8 cellular contexts compared by ENCODE assay signal in genomic region chr6:119349341-119350201, GRCh38. TPM values are rescaled to one million over a fixed set of nuclear protein-coding genes. Genes with fewer than 3 reads are reported as not detected.
DNase-seq lines count a peak whose midpoint lies in the region; ATAC-seq and TF ChIP-seq lines count a peak whose summit lies in the region.

Gene MAN1A1, minus strand, starts transcription at chr6:119349761. Its CDS starts 696 bp downstream, at chr6:119349065.

- peak within 1 kb of the TSS; percentile 92 to 98 (median 95) for H3K27ac ChIP-seq in right lobe of liver

- H3K27me3 Mint-ChIP-seq in dendritic cell treated with granulocyte-macrophage colony-stimulating factor and Interleukin-4, amounts not matched to agents 40 ng/mL and 50 ng/mL, for 4 days: peaks cover 5% of the 10 kb centered on the region

- no peaks in the 10 kb centered on the region for H3K9me3 ChIP-seq in right lobe of liver

- peak; percentile 99 for TF ChIP-seq POLR2A in right lobe of liver (IDR thresholded peaks at IDR 0.05)

- intact Hi-C loops in dendritic cell treated with granulocyte-macrophage colony-stimulating factor and Interleukin-4, amounts not matched to agents 40 ng/mL and 50 ng/mL, for 4 days (cut with micrococcal nuclease): loop anchor here (5.0 to 10.0 kb wide), 7 partner anchors 37 to 457 kb away; partner anchors contain the start of gene ASF1A
- intact Hi-C loops in right lobe of liver (cut with DNase I): no loop called here

- H3K36me3 ChIP-seq in right lobe of liver: no peaks in the 10 kb centered on the region

- peak within 1 kb of the TSS; percentile 90 for H3K27ac Mint-ChIP-seq in dendritic cell treated with granulocyte-macrophage colony-stimulating factor and Interleukin-4, amounts not matched to agents 40 ng/mL and 50 ng/mL, for 4 days

- H3K4me3 ChIP-seq in AG10803 (ENCODE audit: low read length) (peak within 1 kb of the TSS; percentile 86), right lobe of liver (peak within 1 kb of the TSS; percentile 76 to 93 (median 88))

- TF ChIP-seq CTCF in AG10803 (conservative IDR thresholded peaks at IDR 0.05; ENCODE audit: low read length): no peak
- TF ChIP-seq CTCF in right lobe of liver (IDR thresholded peaks at IDR 0.05): peak in 1 of 4 donors; percentile 17

- peaks cover 45% of the 10 kb centered on the region for H3K4me1 Mint-ChIP-seq in dendritic cell treated with granulocyte-macrophage colony-stimulating factor and Interleukin-4, amounts not matched to agents 40 ng/mL and 50 ng/mL, for 4 days (ENCODE audit: low read depth)

- ATAC-seq in GM18907 (IDR thresholded peaks at IDR 0.05; ENCODE audit: unreplicated experiment) (peak; percentile 80), HG03139 (IDR thresholded peaks at IDR 0.05; ENCODE audit: unreplicated experiment) (peak; percentile 71), right lobe of liver (peak; percentile 77 to 92 (median 80))

- peaks cover 14% of the 10 kb centered on the region for H3K36me3 Mint-ChIP-seq in dendritic cell treated with granulocyte-macrophage colony-stimulating factor and Interleukin-4, amounts not matched to agents 40 ng/mL and 50 ng/mL, for 4 days (ENCODE audit: low read depth)

- H3K4me1 ChIP-seq in right lobe of liver: peaks cover 0 to 21% (median 6%) of the 10 kb centered on the region in 4 donors

- no peaks in the 10 kb centered on the region for H3K27me3 ChIP-seq in right lobe of liver

- DNase-seq in AG10803 (ENCODE audit: low read depth): peak; percentile 72
- DNase-seq in NCI-H526 (lab: John Stamatoyannopoulos, UW): peak; percentile 72 to 95
- peak; percentile 76 to 80 for DNase-seq in activated CD4-positive, alpha-beta T cell treated with anti-CD3 and anti-CD28 coated beads, Interleukin-2, amount 50 U/mL, for 24 hours (ENCODE audit: low read depth in 1 of 2, low spot score in 1 of 2)
- peak; percentile 94 to 95 (median 94) for DNase-seq in right lobe of liver
- peak; percentile 87 to 89 for DNase-seq in stimulated activated CD4-positive, alpha-beta T cell treated with anti-CD3 and anti-CD28 coated beads, Interleukin-4, amount 100 ng/mL, for 4 hours

- peak within 1 kb of the TSS; percentile 89 for H3K4me3 Mint-ChIP-seq in dendritic cell treated with granulocyte-macrophage colony-stimulating factor and Interleukin-4, amounts not matched to agents 40 ng/mL and 50 ng/mL, for 4 days

- 0% methylated on average over 17 of the region's 106 CpGs for WGBS in right lobe of liver (ENCODE audit: insufficient coverage, low coverage, low lambda C conversion rate, missing lambda C conversion rate)

- no peaks in the 10 kb centered on the region for H3K9me3 Mint-ChIP-seq in dendritic cell treated with granulocyte-macrophage colony-stimulating factor and Interleukin-4, amounts not matched to agents 40 ng/mL and 50 ng/mL, for 4 days

RNA-seq across cellular contexts. Expression of gene MAN1A1, which starts in this region (rescaled TPM):
- 100 to 1,000 TPM; 109 to 191 (median 139) TPM for total RNA-seq in right lobe of liver

Comparison
In these comparisons a context has a peak if more than half of its experiments do, and no peak if none do; other contexts are left out.
1. Peak in every context shown above with its lines: DNase-seq, ATAC-seq, H3K4me3 ChIP-seq and H3K27ac ChIP-seq.